Comparison of ENCODE assay signal across 1 cellular context in genomic region chr6:36823421-36824096, GRCh38.
TF ChIP-seq lines count a peak whose summit lies in the region.

No MANE protein-coding gene starts in this region.

TF ChIP-seq in endothelial cell of umbilical vein, 7 proteins besides CTCF, POLR2A, EP300 and RAD21:
- no peak for TF ChIP-seq GATA2 (IDR thresholded peaks at IDR 0.05; ENCODE audit: insufficient read depth, insufficient read length, low read depth, low read length)
- TF ChIP-seq FOS (IDR thresholded peaks at IDR 0.05; ENCODE audit: borderline replicate concordance, insufficient read depth, low read length): no peak
- no peak for TF ChIP-seq MAX (IDR thresholded peaks at IDR 0.05; ENCODE audit: insufficient read depth, insufficient read length)
- no peak for TF ChIP-seq JUN (IDR thresholded peaks at IDR 0.05; ENCODE audit: borderline replicate concordance, insufficient read depth, insufficient read length, low read depth)
- TF ChIP-seq POLR2AphosphoS5 (IDR thresholded peaks at IDR 0.05; ENCODE audit: insufficient read depth, low read depth, low read length): no peak
- TF ChIP-seq EZH2 (IDR thresholded peaks at IDR 0.05; ENCODE audit: borderline replicate concordance, low read depth, low read length, severe bottlenecking): no peak
- no peak for TF ChIP-seq MYC (IDR thresholded peaks at IDR 0.05; ENCODE audit: low read depth, low read length)
TF ChIP-seq in endothelial cell of umbilical vein: peak in this region for 0.
